ENCODE assay signal across 16 cellular contexts in genomic region chr2:96333708-96334107, GRCh38. TPM values are rescaled to one million over a fixed set of nuclear protein-coding genes. Genes with fewer than 3 reads are reported as not detected.
DNase-seq lines count a peak whose midpoint lies in the region; ATAC-seq, FAIRE-seq and TF ChIP-seq lines count a peak whose summit lies in the region.
"Had no signal": no experiment of that assay in that cellular context is flagged by ENCODE, and none has a peak within 500 bp of the region (broad histone marks: within the 10 kb centered on the region; RNA-seq: fewer than 3 reads in every experiment).

No MANE protein-coding gene starts in this region.

- H3K4me3 Mint-ChIP-seq in CD4-positive, alpha-beta memory T cell, result peak overlapping the region; percentile 44 to 87 (median 68)
- peak overlapping the region; percentile 95 for H3K4me3 Mint-ChIP-seq in activated T-helper 1 cell treated with anti-CD3 and anti-CD28 coated beads, Interleukin-12 subunit alpha, Interleukin-12 subunit beta, Interleukin-2, Interleukin-4 antibody, amounts not matched to agents 30 ng/mL and 10 ng/mL and 1 ng/mL, durations not matched to agents 14 hours and 24 hours and 36 hours
- peak overlapping the region in 6 of 8 donors; percentile 74 to 96 (median 84) for H3K4me3 Mint-ChIP-seq in naive B cell

- H3K27me3 ChIP-seq in CD4-positive, alpha-beta memory T cell (ENCODE audit: insufficient read depth, low read length), result no peaks in the 10 kb centered on the region
- H3K27me3 ChIP-seq: BLaER1, esophagus muscularis mucosa, heart left ventricle had no signal

- ATAC-seq in naive B cell (ENCODE audit: low read depth in 2 of 2) (no peak), HG03108 (IDR thresholded peaks at IDR 0.05; ENCODE audit: unreplicated experiment) (no peak), GM19328 (IDR thresholded peaks at IDR 0.05; ENCODE audit: unreplicated experiment) (no peak)
- ATAC-seq: heart left ventricle had no signal

- peaks cover 27% of the 10 kb centered on the region for H3K4me1 ChIP-seq in CD4-positive, alpha-beta memory T cell (ENCODE audit: insufficient read depth, low read length)

- intact Hi-C loops in CD4-positive, alpha-beta memory T cell (cut with micrococcal nuclease), result no loop called here
- intact Hi-C loops in activated T-helper 1 cell treated with anti-CD3 and anti-CD28 coated beads, Interleukin-12 subunit alpha, Interleukin-12 subunit beta, Interleukin-2, Interleukin-4 antibody, amounts not matched to agents 30 ng/mL and 10 ng/mL and 1 ng/mL, durations not matched to agents 14 hours and 24 hours and 36 hours (cut with micrococcal nuclease), result loop anchor here (2.0 kb wide), 1 partner anchor 67 kb away; the partner anchor contains the start of gene CIAO1

- H3K9me3 Mint-ChIP-seq in CD4-positive, alpha-beta memory T cell, result no peaks in the 10 kb centered on the region
- H3K9me3 Mint-ChIP-seq in activated T-helper 1 cell treated with anti-CD3 and anti-CD28 coated beads, Interleukin-12 subunit alpha, Interleukin-12 subunit beta, Interleukin-2, Interleukin-4 antibody, amounts not matched to agents 30 ng/mL and 10 ng/mL and 1 ng/mL, durations not matched to agents 14 hours and 24 hours and 36 hours, result no peaks in the 10 kb centered on the region
- H3K9me3 Mint-ChIP-seq in naive B cell, result no peaks in the 10 kb centered on the region

- H3K36me3 Mint-ChIP-seq in CD4-positive, alpha-beta memory T cell, result peaks cover under 1 to 1% of the 10 kb centered on the region in 2 donors
- H3K36me3 Mint-ChIP-seq in activated T-helper 1 cell treated with anti-CD3 and anti-CD28 coated beads, Interleukin-12 subunit alpha, Interleukin-12 subunit beta, Interleukin-2, Interleukin-4 antibody, amounts not matched to agents 30 ng/mL and 10 ng/mL and 1 ng/mL, durations not matched to agents 14 hours and 24 hours and 36 hours (ENCODE audit: low read depth), result peaks cover 20% of the 10 kb centered on the region
- H3K36me3 Mint-ChIP-seq in naive B cell, result no peaks in the 10 kb centered on the region

- POLR2A ChIA-PET in CD4-positive, alpha-beta memory T cell (lab: Charles Lee; ENCODE audit: partially characterized antibody), result interaction anchor here (2.3 to 7.6 kb wide), 4 partner anchors 10 to 204 kb away, joined by 18 to 116 read pairs (median 36); partner anchors contain the start of genes ARID5A, ITPRIPL1 and SNRNP200

- no peak for DNase-seq in CD4-positive, alpha-beta memory T cell
- DNase-seq in GM12891 (ENCODE audit: insufficient read length, low spot score) (no peak), naive B cell (no peak), dedifferentiated amniotic fluid mesenchymal stem cell (ENCODE audit: extremely low spot score) (no peak), dermis blood vessel endothelial cell (no peak)
- DNase-seq in activated T-helper 1 cell treated with anti-CD3 and anti-CD28 coated beads, Interleukin-12 subunit alpha, Interleukin-12 subunit beta, Interleukin-2, Interleukin-4 antibody, amounts not matched to agents 30 ng/mL and 10 ng/mL and 1 ng/mL, durations not matched to agents 14 hours and 24 hours and 36 hours (ENCODE audit: low spot score), result no peak
- DNase-seq: heart left ventricle, kidney, NCI-H1436, NCI-H226 had no signal

- no peak for FAIRE-seq in GM12891 (lab: Jason Lieb, UNC)
- FAIRE-seq: kidney had no signal

- no peak for TF ChIP-seq POLR2A in GM12891 (IDR thresholded peaks at IDR 0.05; ENCODE audit: low read depth, low read length)

- H3K27ac ChIP-seq in CD4-positive, alpha-beta memory T cell (ENCODE audit: low read depth, low read length), result no peak overlapping the region
- H3K27ac ChIP-seq: BLaER1, esophagus muscularis mucosa, heart left ventricle, KMS-11 had no signal

- no peaks in the 10 kb centered on the region for H3K27me3 Mint-ChIP-seq in CD4-positive, alpha-beta memory T cell
- H3K27me3 Mint-ChIP-seq in activated T-helper 1 cell treated with anti-CD3 and anti-CD28 coated beads, Interleukin-12 subunit alpha, Interleukin-12 subunit beta, Interleukin-2, Interleukin-4 antibody, amounts not matched to agents 30 ng/mL and 10 ng/mL and 1 ng/mL, durations not matched to agents 14 hours and 24 hours and 36 hours (ENCODE audit: insufficient read depth), result no peaks in the 10 kb centered on the region
- no peaks in the 10 kb centered on the region for H3K27me3 Mint-ChIP-seq in naive B cell

- no peaks in the 10 kb centered on the region for H3K36me3 ChIP-seq in CD4-positive, alpha-beta memory T cell (ENCODE audit: insufficient read depth, low read length)
- H3K36me3 ChIP-seq: esophagus muscularis mucosa, heart left ventricle had no signal

- peak overlapping the region in 6 of 7 donors; percentile 53 to 88 (median 77) for H3K27ac Mint-ChIP-seq in CD4-positive, alpha-beta memory T cell
- H3K27ac Mint-ChIP-seq in activated T-helper 1 cell treated with anti-CD3 and anti-CD28 coated beads, Interleukin-12 subunit alpha, Interleukin-12 subunit beta, Interleukin-2, Interleukin-4 antibody, amounts not matched to agents 30 ng/mL and 10 ng/mL and 1 ng/mL, durations not matched to agents 14 hours and 24 hours and 36 hours, result peak overlapping the region; percentile 69
- peak overlapping the region in 4 of 6 donors; percentile 18 to 90 (median 64) for H3K27ac Mint-ChIP-seq in naive B cell

- H3K4me1 Mint-ChIP-seq in CD4-positive, alpha-beta memory T cell, result peaks cover 18 to 41% (median 25%) of the 10 kb centered on the region in 4 donors
- H3K4me1 Mint-ChIP-seq in activated T-helper 1 cell treated with anti-CD3 and anti-CD28 coated beads, Interleukin-12 subunit alpha, Interleukin-12 subunit beta, Interleukin-2, Interleukin-4 antibody, amounts not matched to agents 30 ng/mL and 10 ng/mL and 1 ng/mL, durations not matched to agents 14 hours and 24 hours and 36 hours (ENCODE audit: low read depth), result peaks cover 65% of the 10 kb centered on the region
- H3K4me1 Mint-ChIP-seq in naive B cell, result peaks cover 24 to 28% (median 25%) of the 10 kb centered on the region in 3 donors

- H3K9me3 ChIP-seq in CD4-positive, alpha-beta memory T cell (ENCODE audit: control insufficient read depth in 1 of 2, low read length in 2 of 2), result no peaks in the 10 kb centered on the region
- H3K9me3 ChIP-seq: BLaER1, esophagus muscularis mucosa, heart left ventricle had no signal

- CTCF ChIA-PET in CD4-positive, alpha-beta memory T cell (lab: Charles Lee; ENCODE audit: partially characterized antibody), result interaction anchor here (1.8 to 3.3 kb wide), 2 partner anchors 10 to 11 kb away, joined by 8 to 15 read pairs; no protein-coding TSS in a partner anchor

- no peak overlapping the region for H3K4me3 ChIP-seq in CD4-positive, alpha-beta memory T cell (ENCODE audit: low read length in 2 of 2)
- H3K4me3 ChIP-seq: BLaER1, coronary artery, esophagus muscularis mucosa, heart left ventricle had no signal

TF ChIP-seq in GM12891, 5 proteins besides CTCF, POLR2A, EP300 and RAD21:
- TF ChIP-seq PAX5 (IDR thresholded peaks at IDR 0.05; ENCODE audit: insufficient read depth, low read length, severe bottlenecking) (no peak), SPI1 (IDR thresholded peaks at IDR 0.05; ENCODE audit: low read depth, low read length) (peak; percentile 47)
TF ChIP-seq in GM12891: peak in this region for 1.

RNA-seq across cellular contexts. Expression of gene NCAPH, which starts 1.9 kb away (rescaled TPM):
- total RNA-seq in CD4-positive, alpha-beta memory T cell, result 1 to 10 TPM; 5.4 to 7.7 TPM
- polyA plus RNA-seq in CD4-positive, alpha-beta memory T cell, result 1 to 10 TPM in 1 of 2 donors, under 1 TPM in 1; 0.20 to 1.2 TPM
- polyA plus RNA-seq in GM12891 (2012; ENCODE audit: low read depth, missing spikeins), result 24.9 TPM
- total RNA-seq in activated T-helper 1 cell treated with anti-CD3 and anti-CD28 coated beads, Interleukin-12 subunit alpha, Interleukin-12 subunit beta, Interleukin-2, Interleukin-4 antibody, amounts not matched to agents 30 ng/mL and 10 ng/mL and 1 ng/mL, durations not matched to agents 14 hours and 24 hours and 36 hours, result 64.7 and 69.7 TPM in 2 replicates
- under 1 TPM in 1 of 6 donors, not detected in 5; 0.45 TPM for polyA plus RNA-seq in naive B cell (ENCODE audit: low read depth in 6 of 6)
- total RNA-seq in dermis blood vessel endothelial cell, result 7.3 and 32.2 TPM in 2 replicates

RNA-seq across cellular contexts. Expression of gene ITPRIPL1, which starts 8.6 kb away (rescaled TPM):
- 10 to 100 TPM; 11.5 to 11.7 TPM for total RNA-seq in CD4-positive, alpha-beta memory T cell
- polyA plus RNA-seq in CD4-positive, alpha-beta memory T cell, result 10 to 100 TPM; 10.0 to 10.3 TPM
- polyA plus RNA-seq in GM12891 (2012; ENCODE audit: low read depth, missing spikeins), result 8.2 TPM
- total RNA-seq in activated T-helper 1 cell treated with anti-CD3 and anti-CD28 coated beads, Interleukin-12 subunit alpha, Interleukin-12 subunit beta, Interleukin-2, Interleukin-4 antibody, amounts not matched to agents 30 ng/mL and 10 ng/mL and 1 ng/mL, durations not matched to agents 14 hours and 24 hours and 36 hours, result 52.1 and 54.5 TPM in 2 replicates
- polyA plus RNA-seq in naive B cell (ENCODE audit: low read depth in 6 of 6), result 1 to 10 TPM in 5 of 6 donors, under 1 TPM in 1; 0.78 to 3.9 (median 1.5) TPM
- total RNA-seq in dermis blood vessel endothelial cell, result 7.0 and 7.7 TPM in 2 replicates

RNA-seq across cellular contexts. Expression of gene SNRNP200, which starts 28.4 kb away (rescaled TPM):
- total RNA-seq in CD4-positive, alpha-beta memory T cell, result 100 to 1,000 TPM; 225 to 227 TPM
- 10 to 100 TPM; 53.6 to 84.8 TPM for polyA plus RNA-seq in CD4-positive, alpha-beta memory T cell
- polyA plus RNA-seq in GM12891 (2012; ENCODE audit: low read depth, missing spikeins), result 92.6 TPM
- total RNA-seq in activated T-helper 1 cell treated with anti-CD3 and anti-CD28 coated beads, Interleukin-12 subunit alpha, Interleukin-12 subunit beta, Interleukin-2, Interleukin-4 antibody, amounts not matched to agents 30 ng/mL and 10 ng/mL and 1 ng/mL, durations not matched to agents 14 hours and 24 hours and 36 hours, result 192 and 196 TPM in 2 replicates
- polyA plus RNA-seq in naive B cell (ENCODE audit: low read depth in 6 of 6), result 10 to 100 TPM; 61.7 to 95.9 (median 71.2) TPM
- total RNA-seq in dermis blood vessel endothelial cell, result 56.8 and 113 TPM in 2 replicates
